ENCODE assay signal across 14 cellular contexts in genomic region chr19:40006273-40006691, GRCh38. TPM values are rescaled to one million over a fixed set of nuclear protein-coding genes. Genes with fewer than 3 reads are reported as not detected.
DNase-seq lines count a peak whose midpoint lies in the region; ATAC-seq, FAIRE-seq and TF ChIP-seq lines count a peak whose summit lies in the region.
"Had no signal": no experiment of that assay in that cellular context is flagged by ENCODE, and none has a peak within 500 bp of the region (broad histone marks: within the 10 kb centered on the region; RNA-seq: fewer than 3 reads in every experiment).

No MANE protein-coding gene starts in this region.

- H3K79me1 ChIP-seq in mesenchymal stem cell (replicated peaks; ENCODE audit: low read length, poor library complexity, severe bottlenecking): no peaks in the 10 kb centered on the region

- no peak overlapping the region for H2BK120ac ChIP-seq in mesenchymal stem cell (ENCODE audit: low read depth, low read length)

- WGBS in mesenchymal stem cell: 83% methylated on average over 1 of the region's 1 CpG
- 62% methylated on average over 1 of the region's 1 CpG for WGBS in suprapubic skin

- H3K27me3 Mint-ChIP-seq in Calu3 (ENCODE audit: unreplicated experiment): no peaks in the 10 kb centered on the region
- H3K27me3 Mint-ChIP-seq: activated CD8-positive, alpha-beta T cell treated with anti-CD3 and anti-CD28 coated beads for 36 hours; activated naive CD4-positive, alpha-beta T cell treated with anti-CD3 and anti-CD28 coated beads, Interleukin-2, amount 10 ng/mL, durations not matched to agents 7 days and 5 days had no signal

- TF ChIP-seq CTCF in Calu3 (IDR thresholded peaks at IDR 0.05; ENCODE audit: unreplicated experiment) (no peak), bronchial epithelial cell (IDR thresholded peaks at IDR 0.05; ENCODE audit: insufficient read depth, low read length, severe bottlenecking) (no peak), suprapubic skin (IDR thresholded peaks at IDR 0.05) (no peak), uterus (IDR thresholded peaks at IDR 0.05) (no peak)

- no peak overlapping the region for H3K4ac ChIP-seq in mesenchymal stem cell (ENCODE audit: low read depth in 1 of 2, low read length in 2 of 2)

- FAIRE-seq in bronchial epithelial cell (lab: Jason Lieb, UNC): no peak

- H3K27ac Mint-ChIP-seq in Calu3 (ENCODE audit: unreplicated experiment): peak overlapping the region; percentile 28
- H3K27ac Mint-ChIP-seq: activated CD8-positive, alpha-beta T cell treated with anti-CD3 and anti-CD28 coated beads for 36 hours; activated naive CD4-positive, alpha-beta T cell treated with anti-CD3 and anti-CD28 coated beads, Interleukin-2, amount 10 ng/mL, durations not matched to agents 7 days and 5 days had no signal

- peaks cover 5% of the 10 kb centered on the region for H3K36me3 Mint-ChIP-seq in Calu3 (ENCODE audit: insufficient read depth, unreplicated experiment)

- no TSS peak for BruUV-seq in Calu3 (replicated peaks; lab: Mats Ljungman, UMichigan)

- TF ChIP-seq POLR2A in suprapubic skin (IDR thresholded peaks at IDR 0.05): no peak
- no peak for TF ChIP-seq POLR2A in uterus (IDR thresholded peaks at IDR 0.05)

- CTCF ChIA-PET in Calu3 (lab: Charles Lee): no interaction called here

- H3K27ac ChIP-seq in mesenchymal stem cell (ENCODE audit: low read length, poor library complexity, severe bottlenecking): no peak overlapping the region
- H3K27ac ChIP-seq in suprapubic skin: no peak overlapping the region
- H3K27ac ChIP-seq in uterus: no peak overlapping the region
- H3K27ac ChIP-seq: skin epidermis had no signal

- no peak for ATAC-seq in GM21526 (IDR thresholded peaks at IDR 0.05; ENCODE audit: low FRiP score, unreplicated experiment)
- ATAC-seq: activated CD8-positive, alpha-beta T cell treated with anti-CD3 and anti-CD28 coated beads for 36 hours had no signal

- no peak for TF ChIP-seq EP300 in suprapubic skin (IDR thresholded peaks at IDR 0.05)

- peaks cover 7% of the 10 kb centered on the region for H3K9me3 Mint-ChIP-seq in Calu3 (ENCODE audit: low read depth, unreplicated experiment)

- no peak overlapping the region for H2BK5ac ChIP-seq in mesenchymal stem cell (ENCODE audit: low read depth, low read length, poor library complexity, severe bottlenecking)

- H3K9ac ChIP-seq in mesenchymal stem cell (ENCODE audit: low read length): peak overlapping the region; percentile 56

- H2AFZ ChIP-seq in mesenchymal stem cell (ENCODE audit: low read depth, low read length): no peak overlapping the region

- H3K4me3 ChIP-seq in bronchial epithelial cell (ENCODE audit: low read depth, low read length) (no peak overlapping the region), mesenchymal stem cell (ENCODE audit: insufficient read depth in 1 of 2, low read depth in 1 of 2, low read length in 2 of 2) (peak overlapping the region in 1 of 2 experiments; percentile 34), suprapubic skin (no peak overlapping the region), uterus (no peak overlapping the region)
- H3K4me3 ChIP-seq: skin epidermis had no signal

- H2BK15ac ChIP-seq in mesenchymal stem cell (ENCODE audit: low read depth, poor library complexity, severe bottlenecking): no peak overlapping the region

- H3K36me3 ChIP-seq in bronchial epithelial cell (ENCODE audit: control insufficient read depth, insufficient read depth, low read length) (no peaks in the 10 kb centered on the region), mesenchymal stem cell (ENCODE audit: control insufficient read depth in 1 of 2, insufficient read depth in 2 of 2, low read depth in 1 of 2, low read length in 2 of 2) (peaks cover 6 to 43% of the 10 kb centered on the region in 2 experiments), suprapubic skin (peaks cover 38% of the 10 kb centered on the region), uterus (no peaks in the 10 kb centered on the region)

- intact Hi-C loops in Calu3 (cut with micrococcal nuclease; ENCODE audit: unreplicated experiment): no loop called here
- intact Hi-C loops in uterus (cut with DNase I; ENCODE audit: low total_unique reads): no loop called here

- H4K8ac ChIP-seq in mesenchymal stem cell (ENCODE audit: low read length): no peak overlapping the region

- H3K23ac ChIP-seq in mesenchymal stem cell (ENCODE audit: low read length in 2 of 2): no peak overlapping the region

- no peak overlapping the region for H3K14ac ChIP-seq in mesenchymal stem cell (ENCODE audit: low read length in 2 of 2)

- DNase-seq in Calu3: peak; percentile 31
- peak; percentile 94 for DNase-seq in M059J (ENCODE audit: low read depth)
- DNase-seq in bronchial epithelial cell (ENCODE audit: low read depth): peak; percentile 80
- peak; percentile 29 for DNase-seq in mesenchymal stem cell
- no peak for DNase-seq in suprapubic skin (ENCODE audit: low spot score in 2 of 2)
- no peak for DNase-seq in uterus
- DNase-seq in activated CD4-positive, alpha-beta T cell treated with anti-CD3 and anti-CD28 coated beads, Interleukin-2, amount 50 U/mL, for 48 hours: no peak
- DNase-seq: activated CD8-positive, alpha-beta T cell treated with anti-CD3 and anti-CD28 coated beads for 36 hours; activated naive CD4-positive, alpha-beta T cell treated with anti-CD3 and anti-CD28 coated beads, Interleukin-2, amount 10 ng/mL, durations not matched to agents 7 days and 5 days; DMS 273 treated with DMSO at 0.1 percent for 48 hours; NCI-H1105; NCI-H510A had no signal

- H2BK12ac ChIP-seq in mesenchymal stem cell (ENCODE audit: low read length in 2 of 2): no peak overlapping the region

- H4K91ac ChIP-seq in mesenchymal stem cell (ENCODE audit: low read length): no peak overlapping the region

- H3K4me3 Mint-ChIP-seq in Calu3 (ENCODE audit: low read depth, unreplicated experiment): no peak overlapping the region
- H3K4me3 Mint-ChIP-seq: activated CD8-positive, alpha-beta T cell treated with anti-CD3 and anti-CD28 coated beads for 36 hours; activated naive CD4-positive, alpha-beta T cell treated with anti-CD3 and anti-CD28 coated beads, Interleukin-2, amount 10 ng/mL, durations not matched to agents 7 days and 5 days had no signal

- peaks cover 9% of the 10 kb centered on the region for H3K4me1 Mint-ChIP-seq in Calu3 (ENCODE audit: low read depth, unreplicated experiment)
- H3K4me1 Mint-ChIP-seq: activated naive CD4-positive, alpha-beta T cell treated with anti-CD3 and anti-CD28 coated beads, Interleukin-2, amount 10 ng/mL, durations not matched to agents 7 days and 5 days had no signal

- H3K18ac ChIP-seq in mesenchymal stem cell (ENCODE audit: low read depth in 1 of 2, low read length in 2 of 2): no peak overlapping the region

- no peak overlapping the region for H3K4me2 ChIP-seq in mesenchymal stem cell (ENCODE audit: low read length, poor library complexity, severe bottlenecking)

- no peaks in the 10 kb centered on the region for H3K27me3 ChIP-seq in bronchial epithelial cell (ENCODE audit: control insufficient read depth, insufficient read depth, low read length)
- no peaks in the 10 kb centered on the region for H3K27me3 ChIP-seq in mesenchymal stem cell (ENCODE audit: control insufficient read depth in 1 of 2, insufficient read depth in 1 of 2, low read length in 2 of 2)
- no peaks in the 10 kb centered on the region for H3K27me3 ChIP-seq in suprapubic skin
- H3K27me3 ChIP-seq in uterus: no peaks in the 10 kb centered on the region

- H2AK5ac ChIP-seq in mesenchymal stem cell (ENCODE audit: low read length, severe bottlenecking): no peak overlapping the region

- no peaks in the 10 kb centered on the region for H3K4me1 ChIP-seq in mesenchymal stem cell (ENCODE audit: control insufficient read depth, insufficient read depth, low read depth, low read length)
- no peaks in the 10 kb centered on the region for H3K4me1 ChIP-seq in suprapubic skin
- H3K4me1 ChIP-seq in uterus: no peaks in the 10 kb centered on the region

- H3K9me3 ChIP-seq in mesenchymal stem cell (ENCODE audit: control insufficient read depth, low read length): peaks cover 30% of the 10 kb centered on the region
- H3K9me3 ChIP-seq in suprapubic skin: no peaks in the 10 kb centered on the region
- no peaks in the 10 kb centered on the region for H3K9me3 ChIP-seq in uterus

RNA-seq across cellular contexts. Expression of gene ZNF546, which starts 9.4 kb away (rescaled TPM):
- total RNA-seq in Calu3 (2022): 4.7 and 5.7 TPM in 2 replicates
- total RNA-seq in M059J (2014; rRNA removed; shearing (Covaris generic)): 0.96 and 1.3 TPM in 2 replicates
- total RNA-seq in bronchial epithelial cell: 2.2 and 2.4 TPM in 2 replicates
- 0.64 TPM for polyA plus RNA-seq in mesenchymal stem cell (2013, experiment 1 of 2)
- polyA plus RNA-seq in mesenchymal stem cell (2013, experiment 2 of 2): 0.45 TPM
- total RNA-seq in suprapubic skin: 1 to 10 TPM in 2 of 4 donors, under 1 TPM in 2; 0.72 to 6.2 (median 1.5) TPM
- total RNA-seq in uterus: 10 to 100 TPM in 1 of 4 donors, 1 to 10 TPM in 3; 1.0 to 18.9 (median 6.3) TPM

RNA-seq across cellular contexts. Expression of gene PSMC4, which starts 35.3 kb away (rescaled TPM):
- 300 and 316 TPM in 2 replicates for total RNA-seq in Calu3 (2022)
- total RNA-seq in M059J (2014; rRNA removed; shearing (Covaris generic)): 209 and 217 TPM in 2 replicates
- 89.2 and 99.3 TPM in 2 replicates for total RNA-seq in bronchial epithelial cell
- 75.6 TPM for polyA plus RNA-seq in mesenchymal stem cell (2013, experiment 1 of 2)
- 75.9 TPM for polyA plus RNA-seq in mesenchymal stem cell (2013, experiment 2 of 2)
- 100 to 1,000 TPM in 2 of 4 donors, 10 to 100 TPM in 2; 53.8 to 109 (median 95.9) TPM for total RNA-seq in suprapubic skin
- total RNA-seq in uterus: 100 to 1,000 TPM in 1 of 4 donors, 10 to 100 TPM in 3; 59.4 to 162 (median 67.2) TPM

RNA-seq across cellular contexts. Expression of gene ZNF780B, which starts 49.7 kb away (rescaled TPM):
- total RNA-seq in Calu3 (2022): 30.2 and 37.8 TPM in 2 replicates
- total RNA-seq in M059J (2014; rRNA removed; shearing (Covaris generic)): 4.5 and 5.7 TPM in 2 replicates
- total RNA-seq in bronchial epithelial cell: 7.9 and 11.0 TPM in 2 replicates
- 7.2 TPM for polyA plus RNA-seq in mesenchymal stem cell (2013, experiment 1 of 2)
- 8.8 TPM for polyA plus RNA-seq in mesenchymal stem cell (2013, experiment 2 of 2)
- 1 to 10 TPM; 5.4 to 9.8 (median 8.5) TPM for total RNA-seq in suprapubic skin
- total RNA-seq in uterus: 10 to 100 TPM in 2 of 4 donors, 1 to 10 TPM in 2; 8.2 to 48.3 (median 18.2) TPM

Comparison
In these comparisons a context has a peak if more than half of its experiments do, and no peak if none do; other contexts are left out.
1. DNase-seq: peak in Calu3 (single experiment), M059J (single experiment), bronchial epithelial cell (single experiment) and mesenchymal stem cell (single experiment); none in suprapubic skin (0 of 2), uterus (0 of 2) and activated CD4-positive, alpha-beta T cell treated with anti-CD3 and anti-CD28 coated beads, Interleukin-2, amount 50 U/mL, for 48 hours (0 of 2).